18 cellular contexts compared by ENCODE assay signal in the genomic region with DNA sequence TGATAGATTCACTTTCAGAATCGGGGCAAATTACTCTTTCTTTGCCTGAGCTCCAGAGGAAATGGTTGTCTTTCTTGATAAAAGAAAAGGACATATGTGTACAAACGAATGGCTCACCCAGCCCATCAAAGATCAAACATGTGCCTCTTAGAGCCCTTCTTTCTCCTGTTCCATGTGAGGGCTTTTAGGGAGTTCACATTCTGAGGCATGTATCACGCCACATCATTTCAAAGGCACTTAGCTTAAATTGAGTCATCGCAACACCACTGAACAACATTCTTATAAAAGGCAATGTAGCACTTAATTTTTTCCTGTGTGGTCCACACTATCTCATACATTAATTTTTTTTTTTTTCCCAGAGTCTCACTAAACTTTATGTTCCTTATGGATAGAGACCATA.
DNase-seq lines count a peak whose midpoint lies in the region; ATAC-seq, FAIRE-seq and TF ChIP-seq lines count a peak whose summit lies in the region.
"Had no signal": no experiment of that assay in that cellular context is flagged by ENCODE, and none has a peak within 500 bp of the region (broad histone marks: within the 10 kb centered on the region; RNA-seq: fewer than 3 reads in every experiment).

No MANE protein-coding gene starts in this region.

- CTCF ChIA-PET in IMR-90 (lab: Yijun Ruan, JAX) = interaction anchor here (0.6 to 1.0 kb wide), 2 partner anchors 21 to 427 kb away, joined by 3 read pairs; no protein-coding TSS in a partner anchor

- TF ChIP-seq RAD21 in IMR-90 (IDR thresholded peaks at IDR 0.05; ENCODE audit: low read length) = no peak

- no peak overlapping the region for H2AK5ac ChIP-seq in IMR-90 (ENCODE audit: low read depth, low read length)

- no peaks in the 10 kb centered on the region for H3K9me3 ChIP-seq in IMR-90 (ENCODE audit: control insufficient read depth, insufficient read depth, low read length)
- no peaks in the 10 kb centered on the region for H3K9me3 ChIP-seq in keratinocyte (ENCODE audit: control insufficient read depth, low read depth, low read length)
- H3K9me3 ChIP-seq: ovary had no signal

- TF ChIP-seq POLR2A in IMR-90 (IDR thresholded peaks at IDR 0.05; ENCODE audit: low read depth, low read length) = no peak

- no peak overlapping the region for H2AFZ ChIP-seq in IMR-90 (replicated peaks; ENCODE audit: low read length, poor library complexity)
- no peak overlapping the region for H2AFZ ChIP-seq in keratinocyte (ENCODE audit: control insufficient read depth, low read length)

- peak; percentile 71 for FAIRE-seq in keratinocyte (lab: Jason Lieb, UNC)

- POLR2A ChIA-PET in IMR-90 (lab: Charles Lee; ENCODE audit: unreplicated experiment) = interaction anchor here (0.5 kb wide), 1 partner anchor 64 kb away, joined by 4 read pairs; no protein-coding TSS in a partner anchor

- H3K79me1 ChIP-seq in IMR-90 (ENCODE audit: low read depth in 1 of 2, low read length in 2 of 2) = no peaks in the 10 kb centered on the region

- DNase-seq in AG08396 (ENCODE audit: low spot score) (peak; percentile 48), IMR-90 (peak; percentile 96), astrocyte of the cerebellum (ENCODE audit: low read depth) (peak; percentile 31), keratinocyte (ENCODE audit: low read depth, low spot score) (no peak), MV-4-11 (lab: John Stamatoyannopoulos, UW) (no peak)
- DNase-seq in activated naive CD4-positive, alpha-beta T cell treated with Interleukin-2 at 50 U/mL for 16 hours = no peak
- DNase-seq in stimulated activated CD4-positive, alpha-beta T cell treated with anti-CD3 and anti-CD28 coated beads, Interleukin-1b, Interleukin-23, amount 100 ng/mL, for 48 hours = no peak
- no peak for DNase-seq in stimulated activated CD4-positive, alpha-beta T cell treated with anti-CD3 and anti-CD28 coated beads, Interleukin-12 subunit alpha, Interleukin-12 subunit beta, amount 100 ng/mL, for 4 hours
- DNase-seq: activated CD4-positive, alpha-beta T cell treated with anti-CD3 and anti-CD28 coated beads for 48 hours; activated naive CD8-positive, alpha-beta T cell treated with anti-CD3 and anti-CD28 coated beads, Interleukin-2, amount 50 U/mL, for 24 hours; activated T-cell treated with anti-CD3 and anti-CD28 coated beads, Interleukin-2, amount 50 U/mL, for 24 hours; cortex of kidney; NCI-H187 treated with DMSO at 0.1 percent for 48 hours; NCI-H748 treated with DMSO at 0.1 percent for 48 hours; ovary; RPMI8226; T-helper 2 cell had no signal

- ATAC-seq in IMR-90 (ENCODE audit: low read depth) = peak; percentile 89
- ATAC-seq: activated naive CD8-positive, alpha-beta T cell treated with anti-CD3 and anti-CD28 coated beads, Interleukin-2, amount 50 U/mL, for 24 hours had no signal

- H2AK9ac ChIP-seq in IMR-90 (replicated peaks; ENCODE audit: low read depth, low read length, poor library complexity) = no peak overlapping the region

- H3K4me2 ChIP-seq in IMR-90 (ENCODE audit: low read depth, low read length) = peak overlapping the region; percentile 91; the same call in 1 of the 2 replicates
- H3K4me2 ChIP-seq in keratinocyte (ENCODE audit: control insufficient read depth, extremely low read depth, insufficient read depth, low read depth, low read length) = peak overlapping the region; percentile 17

- intact Hi-C loops in IMR-90 (cut with micrococcal nuclease) = no loop called here

- H3K9me1 ChIP-seq in IMR-90 (ENCODE audit: insufficient read depth, low read length) (peaks cover 2% of the 10 kb centered on the region; the same call in 1 of the 2 replicates), keratinocyte (ENCODE audit: control insufficient read depth, extremely low read depth, insufficient read depth, low read length) (no peaks in the 10 kb centered on the region)

- H3K4me3 ChIP-seq in IMR-90 (ENCODE audit: insufficient read depth, low read depth, low read length) (peak overlapping the region; percentile 36; the same call in 1 of the 2 replicates), astrocyte of the cerebellum (ENCODE audit: low read depth, low read length) (no peak overlapping the region), keratinocyte (ENCODE audit: control insufficient read depth in 2 of 3, extremely low read depth in 1 of 3, insufficient read depth in 2 of 3, low read depth in 1 of 3, low read length in 3 of 3) (no peak overlapping the region)
- H3K4me3 ChIP-seq: ovary had no signal

- dilution Hi-C loops in IMR-90 (cut with HindIII; ENCODE audit: low sequenced_read_pairs, unreplicated experiment) (no loop called here), keratinocyte (cut with MboI; ENCODE audit: extremely low pct_ligation_motif_present, low sequenced_read_pairs) (no loop called here)

- H3K36me3 ChIP-seq in IMR-90 (ENCODE audit: control insufficient read depth, insufficient read depth, low read length) (no peaks in the 10 kb centered on the region), keratinocyte (ENCODE audit: control insufficient read depth in 2 of 2, extremely low read depth in 1 of 2, insufficient read depth in 2 of 2, low read length in 2 of 2) (no peaks in the 10 kb centered on the region)
- H3K36me3 ChIP-seq: ovary had no signal

- BruUV-seq in IMR-90 (replicated peaks; lab: Mats Ljungman, UMichigan) = no TSS peak

- H3K56ac ChIP-seq in IMR-90 (ENCODE audit: extremely low read depth, insufficient read depth, low read length) = peak overlapping the region; percentile 71

- H3K79me2 ChIP-seq in keratinocyte (ENCODE audit: control insufficient read depth, insufficient read depth, low read length) = no peaks in the 10 kb centered on the region

- peak overlapping the region; percentile 99 for H2BK5ac ChIP-seq in IMR-90 (ENCODE audit: low read depth, low read length, poor library complexity, severe bottlenecking)

- H3K27ac ChIP-seq in IMR-90 (ENCODE audit: insufficient read depth, low read length) (peak overlapping the region; percentile 66), keratinocyte (ENCODE audit: control insufficient read depth, insufficient read depth, low read length) (peak overlapping the region; percentile 43)
- H3K27ac ChIP-seq: HL-60, ovary had no signal

- peak overlapping the region; percentile 74 for H3K14ac ChIP-seq in IMR-90 (replicated peaks; ENCODE audit: low read depth, low read length)

- H4K5ac ChIP-seq in IMR-90 (ENCODE audit: low read depth, low read length) = peak overlapping the region; percentile 91; the same call in 1 of the 2 replicates

- peak overlapping the region; percentile 91 for H4K91ac ChIP-seq in IMR-90 (ENCODE audit: insufficient read depth, low read depth, low read length)

- in situ Hi-C loops in IMR-90 (cut with MboI; ENCODE audit: low sequenced_read_pairs) (no loop called here), astrocyte of the cerebellum (cut with HindIII; ENCODE audit: low sequenced_read_pairs) (no loop called here)

- TF ChIP-seq CTCF in IMR-90 (conservative IDR thresholded peaks at IDR 0.05; ENCODE audit: low read depth, low read length) (no peak), astrocyte of the cerebellum (IDR thresholded peaks at IDR 0.05; ENCODE audit: low read depth, low read length, missing control alignments) (no peak), keratinocyte (optimal IDR thresholded peaks at IDR 0.05 in 1 of 3, IDR thresholded peaks at IDR 0.05 in 1 of 3, conservative IDR thresholded peaks at IDR 0.05 in 1 of 3; ENCODE audit: extremely low read depth in 1 of 3, insufficient read depth in 2 of 3, low read length in 3 of 3) (no peak)

- H3K27me3 ChIP-seq in IMR-90 (ENCODE audit: control insufficient read depth, insufficient read depth, low read length) (no peaks in the 10 kb centered on the region), keratinocyte (ENCODE audit: control insufficient read depth, extremely low read depth, insufficient read depth, low read length) (no peaks in the 10 kb centered on the region)
- H3K27me3 ChIP-seq: ovary had no signal

- H3K9ac ChIP-seq in IMR-90 (ENCODE audit: low read depth, low read length) (peak overlapping the region; percentile 17; the same call in 1 of the 2 replicates), keratinocyte (ENCODE audit: control insufficient read depth, extremely low read depth, insufficient read depth, low read length) (no peak overlapping the region)

- peak overlapping the region; percentile 98 for H2BK20ac ChIP-seq in IMR-90 (ENCODE audit: low read depth, low read length)

- H3K4ac ChIP-seq in IMR-90 (ENCODE audit: low read depth, low read length) = peak overlapping the region; percentile 87; the same call in 1 of the 2 replicates

- H3K4me1 ChIP-seq in IMR-90 (ENCODE audit: control insufficient read depth, insufficient read depth, low read length) (peaks cover 10% of the 10 kb centered on the region; the same call in 1 of the 2 replicates), keratinocyte (ENCODE audit: control insufficient read depth, extremely low read depth, insufficient read depth, low read length) (peaks cover 21% of the 10 kb centered on the region)

- peak overlapping the region; percentile 87; the same call in 1 of the 2 replicates for H3K23ac ChIP-seq in IMR-90 (ENCODE audit: low read depth, low read length)

- peak overlapping the region; percentile 95; the same call in 1 of the 2 replicates for H3K18ac ChIP-seq in IMR-90 (ENCODE audit: low read depth, low read length)

- peak overlapping the region; percentile 96 for H2BK120ac ChIP-seq in IMR-90 (ENCODE audit: low read depth, low read length)

- H2BK15ac ChIP-seq in IMR-90 (ENCODE audit: low read depth, low read length) = peak overlapping the region; percentile 83

- H4K20me1 ChIP-seq in IMR-90 (ENCODE audit: insufficient read depth, low read length) (no peaks in the 10 kb centered on the region), keratinocyte (ENCODE audit: control insufficient read depth, extremely low read depth, insufficient read depth, low read length) (no peaks in the 10 kb centered on the region)

- WGBS in IMR-90 (ENCODE audit: extremely low coverage in 2 of 2, insufficient read length in 1 of 2), 2 experiments = no CpG with 5 or more reads among the region's 4 CpGs

- H4K8ac ChIP-seq in IMR-90 (ENCODE audit: low read depth in 2 of 2, low read length in 2 of 2) = peak overlapping the region; percentile 40 to 78

TF ChIP-seq in IMR-90, 13 proteins besides CTCF, POLR2A, EP300 and RAD21 (continues in another document):
- peak; percentile 81 for TF ChIP-seq FOS (IDR thresholded peaks at IDR 0.05; ENCODE audit: low read depth, low read length)
- TF ChIP-seq MAFK (IDR thresholded peaks at IDR 0.05; ENCODE audit: low read depth, low read length) = no peak
- peak; percentile 56; the same call in 1 of the 2 replicates for TF ChIP-seq CEBPB (IDR thresholded peaks at IDR 0.05; ENCODE audit: low read depth, low read length)
- TF ChIP-seq, protein P1, sequence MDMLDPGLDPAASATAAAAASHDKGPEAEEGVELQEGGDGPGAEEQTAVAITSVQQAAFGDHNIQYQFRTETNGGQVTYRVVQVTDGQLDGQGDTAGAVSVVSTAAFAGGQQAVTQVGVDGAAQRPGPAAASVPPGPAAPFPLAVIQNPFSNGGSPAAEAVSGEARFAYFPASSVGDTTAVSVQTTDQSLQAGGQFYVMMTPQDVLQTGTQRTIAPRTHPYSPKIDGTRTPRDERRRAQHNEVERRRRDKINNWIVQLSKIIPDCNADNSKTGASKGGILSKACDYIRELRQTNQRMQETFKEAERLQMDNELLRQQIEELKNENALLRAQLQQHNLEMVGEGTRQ (IDR thresholded peaks at IDR 0.05; ENCODE audit: low read depth, low read length) = peak; percentile 8; the same call in 1 of the 2 replicates
- peak; percentile 62 for TF ChIP-seq BHLHE40 (IDR thresholded peaks at IDR 0.05; ENCODE audit: low read depth, low read length)

Comparison
In these comparisons a context has a peak if more than half of its experiments do, and no peak if none do; other contexts are left out.
1. DNase-seq: peak in AG08396 (single experiment), IMR-90 (single experiment) and astrocyte of the cerebellum (single experiment); none in keratinocyte (single experiment), activated naive CD4-positive, alpha-beta T cell treated with Interleukin-2 at 50 U/mL for 16 hours (single experiment), stimulated activated CD4-positive, alpha-beta T cell treated with anti-CD3 and anti-CD28 coated beads, Interleukin-1b, Interleukin-23, amount 100 ng/mL, for 48 hours (single experiment), stimulated activated CD4-positive, alpha-beta T cell treated with anti-CD3 and anti-CD28 coated beads, Interleukin-12 subunit alpha, Interleukin-12 subunit beta, amount 100 ng/mL, for 4 hours (single experiment) and MV-4-11 (single experiment).